8 cellular contexts compared by ENCODE assay signal in genomic region chr14:104094709-104095425, GRCh38. TPM values are rescaled to one million over a fixed set of nuclear protein-coding genes. Genes with fewer than 3 reads are reported as not detected.
DNase-seq lines count a peak whose midpoint lies in the region; ATAC-seq and TF ChIP-seq lines count a peak whose summit lies in the region.

No MANE protein-coding gene starts in this region.

- TF ChIP-seq POLR2A in ovary (IDR thresholded peaks at IDR 0.05) = no peak

- no CpG with 5 or more reads among the region's 35 CpGs for WGBS in H9 (ENCODE audit: extremely low coverage, insufficient read length, low lambda C conversion rate)
- WGBS in ovary, 3 donors = 46 to 56% (median 56%) methylated on average over 30 to 35 of the region's 35 CpGs

- H3K4ac ChIP-seq in H9 (ENCODE audit: low read depth, low read length) = no peak overlapping the region

- TF ChIP-seq CTCF in AG10803 (conservative IDR thresholded peaks at IDR 0.05; ENCODE audit: low read length) (peak; percentile 69), H9 (conservative IDR thresholded peaks at IDR 0.05) (peak; percentile 98), PC-3 (conservative IDR thresholded peaks at IDR 0.05; ENCODE audit: low read depth, low read length) (peak; percentile 91), ovary (IDR thresholded peaks at IDR 0.05) (peak; percentile 56 to 79 (median 78)), upper lobe of right lung (IDR thresholded peaks at IDR 0.05) (peak; percentile 95)

- H3K14ac ChIP-seq in H9 (ENCODE audit: insufficient read depth, low read length) = no peak overlapping the region

- H3K27me3 Mint-ChIP-seq in H9 (ENCODE audit: low read depth) = peaks cover 13% of the 10 kb centered on the region

- H3K56ac ChIP-seq in H9 (ENCODE audit: insufficient read length, low read depth, low read length) = no peak overlapping the region

- H3K9me3 ChIP-seq in H9 (ENCODE audit: control insufficient read depth, low read depth, low read length) (no peaks in the 10 kb centered on the region), PC-3 (ENCODE audit: low read length) (no peaks in the 10 kb centered on the region), ovary (no peaks in the 10 kb centered on the region), upper lobe of right lung (no peaks in the 10 kb centered on the region)

- no peak overlapping the region for H2AK5ac ChIP-seq in H9 (ENCODE audit: insufficient read length, low read length)

- no peak for TF ChIP-seq EP300 in ovary (IDR thresholded peaks at IDR 0.05)

- H2BK120ac ChIP-seq in H9 (ENCODE audit: low read depth, low read length, poor library complexity, severe bottlenecking) = no peak overlapping the region

- no peak overlapping the region for H2BK12ac ChIP-seq in H9 (ENCODE audit: insufficient read length, low read depth, low read length)

- no peak overlapping the region for H3K18ac ChIP-seq in H9 (ENCODE audit: insufficient read length, low read depth, low read length)

- BruUV-seq in PC-3 (replicated peaks; lab: Mats Ljungman, UMichigan) = no TSS peak

- no peak overlapping the region for H2BK20ac ChIP-seq in H9 (ENCODE audit: low read depth, low read length, poor library complexity, severe bottlenecking)

- no peaks in the 10 kb centered on the region for H3F3A ChIP-seq in PC-3 (ENCODE audit: low read length, unreplicated experiment)

- H3K4me3 ChIP-seq in AG10803 (ENCODE audit: low read length) = no peak overlapping the region
- H3K4me3 ChIP-seq in PC-3 (ENCODE audit: low read length) = no peak overlapping the region
- no peak overlapping the region for H3K4me3 ChIP-seq in ovary
- H3K4me3 ChIP-seq in upper lobe of right lung = no peak overlapping the region

- H2BK5ac ChIP-seq in H9 (ENCODE audit: insufficient read length, low read length) = no peak overlapping the region

- no peaks in the 10 kb centered on the region for H3K79me2 ChIP-seq in H9 (ENCODE audit: insufficient read depth, low read length)
- no peaks in the 10 kb centered on the region for H3K79me2 ChIP-seq in PC-3 (ENCODE audit: low read length)

- no peaks in the 10 kb centered on the region for H3K36me3 ChIP-seq in PC-3 (ENCODE audit: low read depth, low read length)
- H3K36me3 ChIP-seq in ovary = no peaks in the 10 kb centered on the region
- H3K36me3 ChIP-seq in upper lobe of right lung = no peaks in the 10 kb centered on the region

- H2AFZ ChIP-seq in H9 (ENCODE audit: low read length) (no peak overlapping the region), PC-3 (ENCODE audit: low read length) (0 out of 2 replicates have a peak overlapping the region, but pooled peaks have one; percentile 52)

- H3K4me3 Mint-ChIP-seq in H9 = no peak overlapping the region

- no peaks in the 10 kb centered on the region for H4K20me1 ChIP-seq in H9 (ENCODE audit: control insufficient read depth, insufficient read depth, insufficient read length)
- H4K20me1 ChIP-seq in PC-3 (ENCODE audit: low read length) = no peaks in the 10 kb centered on the region

- no peak overlapping the region for H4K91ac ChIP-seq in H9 (ENCODE audit: insufficient read length, low read depth, low read length)

- H3K27ac ChIP-seq in H9 (ENCODE audit: insufficient read length, low read depth, low read length) (no peak overlapping the region), PC-3 (ENCODE audit: low read length) (no peak overlapping the region), ovary (no peak overlapping the region), upper lobe of right lung (no peak overlapping the region)

- intact Hi-C loops in PC-3 (cut with micrococcal nuclease) (loop anchor here (2.0 kb wide), 1 partner anchor 36 kb away; no protein-coding TSS in a partner anchor), ovary (cut with DNase I) (no loop called here), upper lobe of right lung (cut with DNase I) (no loop called here)

- H3K27ac Mint-ChIP-seq in H9 = no peak overlapping the region

- H3K23me2 ChIP-seq in H9 (ENCODE audit: insufficient read length, low read depth, low read length, poor library complexity, severe bottlenecking) = no peaks in the 10 kb centered on the region

- no peaks in the 10 kb centered on the region for H3K36me3 Mint-ChIP-seq in H9 (ENCODE audit: insufficient read depth in 1 of 3, low read depth in 3 of 3)

- no peaks in the 10 kb centered on the region; a peak in 2 of 5 replicates for H3K9me3 Mint-ChIP-seq in H9

- H4K5ac ChIP-seq in H9 (ENCODE audit: insufficient read length, low read depth, low read length) = no peak overlapping the region

- H3K27me3 ChIP-seq in H9 (ENCODE audit: insufficient read depth, low read length) (no peaks in the 10 kb centered on the region), PC-3 (ENCODE audit: low read length) (no peaks in the 10 kb centered on the region), ovary (no peaks in the 10 kb centered on the region), upper lobe of right lung (peaks cover 9% of the 10 kb centered on the region)

- H3K4me2 ChIP-seq in H9 (ENCODE audit: insufficient read depth, insufficient read length, low read length) (no peak overlapping the region), PC-3 (ENCODE audit: low read length) (peak overlapping the region; percentile 63; the same call in 1 of the 2 replicates)

- POLR2A ChIA-PET in PC-3 (lab: Charles Lee; ENCODE audit: unreplicated experiment) = no interaction called here

- ATAC-seq in PC-3 = peak; percentile 85
- peak; percentile 78 for ATAC-seq in upper lobe of right lung
- ATAC-seq in HG03571 (IDR thresholded peaks at IDR 0.05; ENCODE audit: unreplicated experiment) = no peak

- H2BK15ac ChIP-seq in H9 (ENCODE audit: low read depth, low read length) = no peak overlapping the region

- H3K4me1 ChIP-seq in H9 (ENCODE audit: insufficient read depth, low read length) = no peaks in the 10 kb centered on the region
- no peaks in the 10 kb centered on the region for H3K4me1 ChIP-seq in PC-3 (ENCODE audit: insufficient read depth, low read length)
- H3K4me1 ChIP-seq in ovary (ENCODE audit: insufficient read depth) = peaks cover 8% of the 10 kb centered on the region
- peaks cover 9% of the 10 kb centered on the region for H3K4me1 ChIP-seq in upper lobe of right lung

- H3T11ph ChIP-seq in H9 (ENCODE audit: low read length) = no peak overlapping the region

- H3K23ac ChIP-seq in H9 (ENCODE audit: insufficient read length, low read depth, low read length) = no peak overlapping the region

- H3K9ac ChIP-seq in H9 (ENCODE audit: extremely low read depth, insufficient read length, low read length) = no peak overlapping the region
- H3K9ac ChIP-seq in PC-3 (ENCODE audit: low read length) = no peak overlapping the region

- no peaks in the 10 kb centered on the region for H3K9me2 ChIP-seq in PC-3 (replicated peaks; ENCODE audit: low read length)

- peaks cover 6 to 8% of the 10 kb centered on the region in 2 experiments for H3K4me1 Mint-ChIP-seq in H9

- H4K8ac ChIP-seq in H9 (replicated peaks; ENCODE audit: insufficient read length, low read depth, low read length) = no peak overlapping the region

- DNase-seq in AG10803 (ENCODE audit: low read depth) (peak; percentile 18), H9 (peak; percentile 89), PC-3 (peak; percentile 70), fibroblast of the conjunctiva (ENCODE audit: low read depth) (peak; percentile 13), ovary (peak in 4 of 5 donors; percentile 66 to 80 (median 74)), upper lobe of right lung (peak; percentile 88)
- peak; percentile 59 to 69 for DNase-seq in activated T-helper 1 cell treated with anti-CD3 and anti-CD28 coated beads, Interleukin-2, amount 50 U/mL, for 16 hours (ENCODE audit: low read depth in 1 of 2, low spot score in 1 of 2)

- H3K79me1 ChIP-seq in H9 (ENCODE audit: insufficient read depth, low read depth, low read length, poor library complexity, severe bottlenecking) = no peaks in the 10 kb centered on the region

- CTCF ChIA-PET in PC-3 (lab: Charles Lee) = interaction anchor here (0.6 to 1.1 kb wide), 2 partner anchors 17 to 48 kb away, joined by 6 to 7 read pairs; no protein-coding TSS in a partner anchor

RNA-seq across cellular contexts. Expression of gene ASPG, which starts 9.4 kb away (rescaled TPM):
- total RNA-seq in H9 (2021) (0.24 and 0.33 TPM in 2 replicates), PC-3 (2014; rRNA removed) (0.22 TPM in 1 of 2 replicates, not detected in the other), ovary (10 to 100 TPM; 10.5 to 28.8 (median 19.8) TPM), upper lobe of right lung (5.3 TPM)
- polyA plus RNA-seq in ovary = 10 to 100 TPM in 1 of 2 donors, under 1 TPM in 1; 0.45 to 11.0 TPM

RNA-seq across cellular contexts. Expression of gene KIF26A, which starts 43.5 kb away (rescaled TPM):
- 43.0 and 44.2 TPM in 2 replicates for total RNA-seq in H9 (2021)
- total RNA-seq in PC-3 (2014; rRNA removed) = 3.1 TPM in 2 replicates
- 10 to 100 TPM in 3 of 7 donors, 1 to 10 TPM in 4; 1.4 to 16.8 (median 6.4) TPM for total RNA-seq in ovary
- 1 to 10 TPM in 1 of 2 donors, under 1 TPM in 1; 0.32 to 5.3 TPM for polyA plus RNA-seq in ovary
- total RNA-seq in upper lobe of right lung = 5.9 TPM

Comparison
In these comparisons a context has a peak if more than half of its experiments do, and no peak if none do; other contexts are left out.
1. DNase-seq: peak in every context shown above with its lines; median percentile 89 in H9; 88 in upper lobe of right lung; 74 in ovary; 70 in PC-3; 64 in activated T-helper 1 cell treated with anti-CD3 and anti-CD28 coated beads, Interleukin-2, amount 50 U/mL, for 16 hours; 18 in AG10803; 13 in fibroblast of the conjunctiva.